Comparison of ENCODE assay signal across 29 cellular contexts in the genomic region with DNA sequence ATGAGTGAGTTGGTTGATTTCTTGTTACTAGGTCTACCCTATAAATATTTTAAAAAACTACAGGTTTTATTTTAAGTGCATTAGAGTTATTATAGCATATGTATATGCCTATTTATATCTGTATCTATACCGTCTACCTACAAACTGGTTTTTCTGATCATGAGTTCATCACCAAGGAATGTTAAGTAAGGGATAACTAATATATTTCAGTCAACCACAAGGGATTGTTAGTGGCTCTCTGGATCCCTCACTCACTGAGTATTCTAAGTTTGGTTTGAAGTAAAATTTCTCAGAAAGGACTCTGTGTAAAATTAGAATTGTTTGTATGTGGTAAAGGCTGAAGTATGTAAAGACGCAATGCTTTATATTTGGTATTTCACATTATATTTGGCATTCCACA. TPM values are rescaled to one million over a fixed set of nuclear protein-coding genes. Genes with fewer than 3 reads are reported as not detected.
DNase-seq lines count a peak whose midpoint lies in the region; ATAC-seq and TF ChIP-seq lines count a peak whose summit lies in the region.
"Had no signal": no experiment of that assay in that cellular context is flagged by ENCODE, and none has a peak within 500 bp of the region (broad histone marks: within the 10 kb centered on the region; RNA-seq: fewer than 3 reads in every experiment).

No MANE protein-coding gene starts in this region.

- ATAC-seq in RWPE2 (ENCODE audit: low read depth) (peak; percentile 61; the same call in 2 of the 3 replicates), GM19452 (IDR thresholded peaks at IDR 0.05; ENCODE audit: unreplicated experiment) (no peak)
- ATAC-seq: left colon; Right ventricle myocardium inferior; stimulated activated naive B cell treated with anti-CD40 and anti-IgM and Interleukin-4, amounts not matched to agents 10 μg/mL and 1 μg/mL and 100 μg/mL, for 72 hours had no signal

- H3K27me3 ChIP-seq in RWPE2 (ENCODE audit: insufficient read depth, poor library complexity, severe bottlenecking): peaks cover 6% of the 10 kb centered on the region
- H3K27me3 ChIP-seq: hepatocyte, sigmoid colon, upper lobe of left lung had no signal

- H3K4me1 ChIP-seq in RWPE2 (ENCODE audit: insufficient read depth, poor library complexity, severe bottlenecking): peaks cover 7% of the 10 kb centered on the region
- H3K4me1 ChIP-seq: sigmoid colon, upper lobe of left lung had no signal

- H3K27ac ChIP-seq in RWPE2 (ENCODE audit: poor library complexity, severe bottlenecking): no peak overlapping the region
- H3K27ac ChIP-seq: C4-2B, hepatocyte, sigmoid colon, upper lobe of left lung had no signal

- TF ChIP-seq CTCF in RWPE2 (IDR thresholded peaks at IDR 0.05; ENCODE audit: poor library complexity, severe bottlenecking) (no peak), choroid plexus epithelial cell (conservative IDR thresholded peaks at IDR 0.05; ENCODE audit: low read depth, low read length) (no peak)

- H3K4me3 ChIP-seq in RWPE2 (ENCODE audit: severe bottlenecking): no peak overlapping the region
- H3K4me3 ChIP-seq in choroid plexus epithelial cell (ENCODE audit: low read depth, low read length): no peak overlapping the region
- H3K4me3 ChIP-seq: hepatocyte, sigmoid colon, upper lobe of left lung had no signal

- H3K9me3 ChIP-seq in RWPE2 (ENCODE audit: severe bottlenecking): no peaks in the 10 kb centered on the region
- H3K9me3 ChIP-seq: sigmoid colon, upper lobe of left lung had no signal

- peak; percentile 59 for DNase-seq in HCEC 1CT
- DNase-seq in RWPE2 (ENCODE audit: low spot score): no peak
- peak; percentile 59 for DNase-seq in choroid plexus epithelial cell (ENCODE audit: low read depth)
- peak; percentile 21 for DNase-seq in renal cortical epithelial cell (ENCODE audit: low read depth)
- no peak for DNase-seq in NCI-H2196 treated with DMSO at 0.1 percent for 48 hours (lab: John Stamatoyannopoulos, UW; ENCODE audit: unreplicated experiment)
- DNase-seq in globus pallidus (ENCODE audit: low spot score): no peak
- DNase-seq: activated CD4-positive, alpha-beta T cell treated with anti-CD3 and anti-CD28 coated beads for 48 hours; activated gamma-delta T cell; activated naive CD8-positive, alpha-beta T cell treated with anti-CD3 and anti-CD28 coated beads, Interleukin-2, amount 10 ng/mL, durations not matched to agents 7 days and 5 days; activated T-cell treated with anti-CD3 and anti-CD28 coated beads, Interleukin-2, amount 50 U/mL, for 1 hour; effector CD8-positive, alpha-beta T cell; KBM-7; left colon; MV-4-11; sigmoid colon; stimulated activated CD4-positive, alpha-beta T cell treated with anti-CD3 and anti-CD28 coated beads, Interleukin-15, amount 100 ng/mL, for 24 hours; stimulated activated naive B cell treated with anti-CD40 and anti-IgM and Interleukin-4, amounts not matched to agents 10 μg/mL and 1 μg/mL and 100 μg/mL, for 72 hours; upper lobe of left lung had no signal

- H3K36me3 ChIP-seq in RWPE2 (ENCODE audit: low read depth): no peaks in the 10 kb centered on the region
- H3K36me3 ChIP-seq: sigmoid colon, upper lobe of left lung had no signal

RNA-seq across cellular contexts. Expression of a gene that starts 4.8 kb away (rescaled TPM):
- total RNA-seq in renal cortical epithelial cell: not detected in 2 replicates
- total RNA-seq: activated CD8-positive, alpha-beta memory T cell treated with anti-CD3 and anti-CD28 coated beads for 36 hours; activated naive CD8-positive, alpha-beta T cell treated with anti-CD3 and anti-CD28 coated beads, Interleukin-2, amount 10 ng/mL, durations not matched to agents 7 days and 5 days; Daoy; frontal cortex; H1; left colon; NCI-H460; OCI-LY7; posterior vena cava; Right ventricle myocardium inferior; sigmoid colon; upper lobe of left lung had no signal

RNA-seq across cellular contexts. Expression of a gene that starts 45.0 kb away (rescaled TPM):
- total RNA-seq in renal cortical epithelial cell: not detected in 2 replicates
- total RNA-seq: activated CD8-positive, alpha-beta memory T cell treated with anti-CD3 and anti-CD28 coated beads for 36 hours; activated naive CD8-positive, alpha-beta T cell treated with anti-CD3 and anti-CD28 coated beads, Interleukin-2, amount 10 ng/mL, durations not matched to agents 7 days and 5 days; Daoy; frontal cortex; H1; hepatocyte; left colon; NCI-H460; OCI-LY7; posterior vena cava; Right ventricle myocardium inferior; sigmoid colon; upper lobe of left lung had no signal

RNA-seq across cellular contexts. Expression of a gene that starts 57.9 kb away (rescaled TPM):
- not detected in 2 replicates for total RNA-seq in renal cortical epithelial cell
- total RNA-seq: activated CD8-positive, alpha-beta memory T cell treated with anti-CD3 and anti-CD28 coated beads for 36 hours; activated naive CD8-positive, alpha-beta T cell treated with anti-CD3 and anti-CD28 coated beads, Interleukin-2, amount 10 ng/mL, durations not matched to agents 7 days and 5 days; Daoy; H1; left colon; NCI-H460; OCI-LY7; posterior vena cava; Right ventricle myocardium inferior; sigmoid colon; upper lobe of left lung had no signal

Comparison
In these comparisons a context has a peak if more than half of its experiments do, and no peak if none do; other contexts are left out.
1. DNase-seq: peak in HCEC 1CT (single experiment), choroid plexus epithelial cell (single experiment) and renal cortical epithelial cell (single experiment); none in RWPE2 (single experiment), NCI-H2196 treated with DMSO at 0.1 percent for 48 hours (single experiment) and globus pallidus (single experiment).